Comparison of ENCODE assay signal across 14 cellular contexts in genomic region chr4:35970366-35970960, GRCh38.
DNase-seq lines count a peak whose midpoint lies in the region; ATAC-seq and TF ChIP-seq lines count a peak whose summit lies in the region.
"Had no signal": no experiment of that assay in that cellular context is flagged by ENCODE, and none has a peak within 500 bp of the region (broad histone marks: within the 10 kb centered on the region; RNA-seq: fewer than 3 reads in every experiment).

No MANE protein-coding gene starts in this region.

- POLR2A ChIA-PET in Caco-2 (lab: Charles Lee), result no interaction called here

- no peak overlapping the region for H2BK12ac ChIP-seq in trophoblast cell (ENCODE audit: low read length)

- no peak overlapping the region for H2AFZ ChIP-seq in trophoblast cell (ENCODE audit: insufficient read depth, low read length, poor library complexity)

- no peaks in the 10 kb centered on the region for H3K79me2 ChIP-seq in trophoblast cell (ENCODE audit: control insufficient read depth, insufficient read depth, low read length, poor library complexity)

- H3K18ac ChIP-seq in trophoblast cell (ENCODE audit: low read length), result no peak overlapping the region

- no peak overlapping the region for H2AK5ac ChIP-seq in trophoblast cell (ENCODE audit: low read length)

- H3K4ac ChIP-seq in trophoblast cell (ENCODE audit: low read depth, low read length), result no peak overlapping the region

- H3K4me3 ChIP-seq in Caco-2 (ENCODE audit: low read depth, low read length) (no peak overlapping the region), trophoblast cell (ENCODE audit: low read depth, low read length) (no peak overlapping the region)
- H3K4me3 ChIP-seq: right lobe of liver, upper lobe of left lung had no signal

- no peaks in the 10 kb centered on the region for H3K27me3 Mint-ChIP-seq in Caco-2 (ENCODE audit: insufficient read depth, unreplicated experiment)
- H3K27me3 Mint-ChIP-seq: T-helper 17 cell had no signal

- no peak overlapping the region for H3K27ac Mint-ChIP-seq in Caco-2 (ENCODE audit: unreplicated experiment)
- H3K27ac Mint-ChIP-seq: naive thymus-derived CD8-positive, alpha-beta T cell; T-helper 17 cell had no signal

- no peak overlapping the region for H3K27ac ChIP-seq in trophoblast cell (ENCODE audit: low read depth, low read length)
- H3K27ac ChIP-seq: right lobe of liver, upper lobe of left lung had no signal

- no peaks in the 10 kb centered on the region for H3K9me3 Mint-ChIP-seq in Caco-2 (ENCODE audit: unreplicated experiment)
- H3K9me3 Mint-ChIP-seq: naive thymus-derived CD8-positive, alpha-beta T cell had no signal

- no peak for TF ChIP-seq CTCF in Caco-2 (IDR thresholded peaks at IDR 0.05; ENCODE audit: insufficient read depth in 1 of 2, low read depth in 1 of 2, low read length in 1 of 2, severe bottlenecking in 1 of 2, unreplicated experiment in 1 of 2)

- H3K4me2 ChIP-seq in trophoblast cell (ENCODE audit: low read length), result no peak overlapping the region

- H3K36me3 Mint-ChIP-seq in Caco-2 (ENCODE audit: insufficient read depth, unreplicated experiment), result no peaks in the 10 kb centered on the region

- H4K8ac ChIP-seq in trophoblast cell (ENCODE audit: low read depth, low read length), result no peak overlapping the region

- intact Hi-C loops in Caco-2 (cut with micrococcal nuclease; ENCODE audit: unreplicated experiment), result no loop called here

- no peaks in the 10 kb centered on the region for H3K4me1 ChIP-seq in Caco-2
- no peaks in the 10 kb centered on the region for H3K4me1 ChIP-seq in trophoblast cell (ENCODE audit: control insufficient read depth in 1 of 2, insufficient read depth in 2 of 2, low read length in 2 of 2)
- H3K4me1 ChIP-seq: right lobe of liver, upper lobe of left lung had no signal

- no CpG with 5 or more reads among the region's 1 CpG for WGBS in trophoblast cell (ENCODE audit: extremely low coverage, insufficient coverage, insufficient read length)

- no peak overlapping the region for H3K4me3 Mint-ChIP-seq in Caco-2 (ENCODE audit: unreplicated experiment)
- H3K4me3 Mint-ChIP-seq: naive thymus-derived CD8-positive, alpha-beta T cell; T-helper 17 cell had no signal

- H4K91ac ChIP-seq in trophoblast cell (ENCODE audit: low read depth, low read length), result no peak overlapping the region

- no peak overlapping the region for H3K23ac ChIP-seq in trophoblast cell (ENCODE audit: low read length)

- H3K14ac ChIP-seq in trophoblast cell (ENCODE audit: low read length), result no peak overlapping the region

- ATAC-seq in GM21360 (IDR thresholded peaks at IDR 0.05; ENCODE audit: unreplicated experiment) (peak; percentile 71), HG02885 (IDR thresholded peaks at IDR 0.05; ENCODE audit: poor library complexity, unreplicated experiment) (peak; percentile 69)
- ATAC-seq: naive thymus-derived CD8-positive, alpha-beta T cell; right lobe of liver; T-helper 17 cell had no signal

- H3K27me3 ChIP-seq in Caco-2 (replicated peaks; ENCODE audit: control insufficient read depth, insufficient read depth, low read length) (no peaks in the 10 kb centered on the region), trophoblast cell (ENCODE audit: insufficient read depth, low read length) (no peaks in the 10 kb centered on the region)
- H3K27me3 ChIP-seq: right lobe of liver, upper lobe of left lung had no signal

- DNase-seq in activated CD4-positive, alpha-beta T cell treated with anti-CD3 and anti-CD28 coated beads for 48 hours, result peak; percentile 25
- DNase-seq in activated CD4-positive, alpha-beta T cell treated with anti-CD3 and anti-CD28 coated beads, Interleukin-2, amount 50 U/mL, for 4 hours, result no peak
- DNase-seq in astrocyte of the hippocampus (ENCODE audit: low read depth, low spot score), result peak; percentile 28
- DNase-seq in Caco-2, result no peak
- DNase-seq in trophoblast cell, result no peak
- no peak for DNase-seq in putamen (ENCODE audit: low spot score)
- DNase-seq: aorta; naive thymus-derived CD8-positive, alpha-beta T cell; NCI-H2171 treated with DMSO at 0.1 percent for 48 hours; right lobe of liver; T-helper 17 cell; upper lobe of left lung had no signal

- no peaks in the 10 kb centered on the region for H3K4me1 Mint-ChIP-seq in Caco-2 (ENCODE audit: low read depth, unreplicated experiment)
- H3K4me1 Mint-ChIP-seq: naive thymus-derived CD8-positive, alpha-beta T cell; T-helper 17 cell had no signal

- H3K9ac ChIP-seq in trophoblast cell (ENCODE audit: low read length), result no peak overlapping the region

- CTCF ChIA-PET in Caco-2 (lab: Charles Lee), result no interaction called here

- H3K36me3 ChIP-seq in Caco-2 (ENCODE audit: control insufficient read depth, insufficient read depth, low read length) (no peaks in the 10 kb centered on the region), trophoblast cell (ENCODE audit: control insufficient read depth in 1 of 2, insufficient read depth in 2 of 2, low read length in 2 of 2) (no peaks in the 10 kb centered on the region)
- H3K36me3 ChIP-seq: right lobe of liver, upper lobe of left lung had no signal

- no peaks in the 10 kb centered on the region for H3K79me1 ChIP-seq in trophoblast cell (ENCODE audit: low read length)

- H3K9me3 ChIP-seq in Caco-2 (no peaks in the 10 kb centered on the region), trophoblast cell (ENCODE audit: insufficient read depth, low read depth, low read length) (no peaks in the 10 kb centered on the region)
- H3K9me3 ChIP-seq: right lobe of liver, upper lobe of left lung had no signal

- no peak overlapping the region for H2BK5ac ChIP-seq in trophoblast cell (ENCODE audit: low read depth, low read length, poor library complexity)

- H2BK120ac ChIP-seq in trophoblast cell (ENCODE audit: insufficient read depth, low read length, poor library complexity), result no peak overlapping the region

- BruUV-seq in Caco-2 (replicated peaks; lab: Mats Ljungman, UMichigan), result no TSS peak

- H4K12ac ChIP-seq in trophoblast cell (ENCODE audit: low read depth, low read length), result no peak overlapping the region

Comparison
In these comparisons a context has a peak if more than half of its experiments do, and no peak if none do; other contexts are left out.
1. DNase-seq: peak in activated CD4-positive, alpha-beta T cell treated with anti-CD3 and anti-CD28 coated beads for 48 hours (single experiment) and astrocyte of the hippocampus (single experiment); none in activated CD4-positive, alpha-beta T cell treated with anti-CD3 and anti-CD28 coated beads, Interleukin-2, amount 50 U/mL, for 4 hours (0 of 2), Caco-2 (0 of 2), trophoblast cell (0 of 2) and putamen (single experiment).